In the genomic region with DNA sequence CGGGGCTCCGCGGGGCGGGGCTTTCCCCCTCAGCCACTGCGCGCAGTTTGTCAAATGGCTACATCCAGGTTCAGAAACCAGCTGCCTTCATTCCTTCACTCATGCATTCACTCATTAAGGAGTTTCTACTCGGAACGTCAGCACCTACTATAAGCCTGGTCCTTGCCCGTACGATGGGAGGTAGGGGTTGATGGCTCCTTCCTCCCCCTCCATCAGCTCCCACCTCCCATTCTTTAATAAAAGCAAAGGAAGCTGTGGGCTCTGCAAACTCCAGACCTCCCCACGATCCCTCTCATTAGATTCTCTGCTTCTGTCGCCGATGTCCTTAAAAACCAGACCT, we compare ENCODE assay signal across 8 cellular contexts. TPM values are rescaled to one million over a fixed set of nuclear protein-coding genes. Genes with fewer than 3 reads are reported as not detected.
DNase-seq lines count a peak whose midpoint lies in the region; ATAC-seq lines count a peak whose summit lies in the region.

No MANE protein-coding gene starts in this region.

- no peak for ATAC-seq in activated CD4-positive, alpha-beta T cell treated with anti-CD3 and anti-CD28 coated beads for 36 hours
- no peak for ATAC-seq in activated naive CD4-positive, alpha-beta T cell treated with anti-CD3 and anti-CD28 coated beads, Interleukin-2, amount 50 U/mL, for 72 hours
- ATAC-seq in left lobe of liver = no peak

- H3K9me3 Mint-ChIP-seq in activated CD4-positive, alpha-beta T cell treated with anti-CD3 and anti-CD28 coated beads for 36 hours (ENCODE audit: low read depth) = no peaks in the 10 kb centered on the region
- no peaks in the 10 kb centered on the region for H3K9me3 Mint-ChIP-seq in activated naive CD4-positive, alpha-beta T cell treated with anti-CD3 and anti-CD28 coated beads, Interleukin-2, amount 50 U/mL, for 72 hours

- H3K4me1 ChIP-seq in iPS-20b (ENCODE audit: insufficient read depth, low read length) (peaks cover 17% of the 10 kb centered on the region; the same call in 1 of the 2 replicates), stomach smooth muscle (ENCODE audit: control insufficient read depth, insufficient read depth, low read length) (peaks cover 16% of the 10 kb centered on the region)

- intact Hi-C loops in activated CD4-positive, alpha-beta T cell treated with anti-CD3 and anti-CD28 coated beads for 36 hours (cut with DNase I, micrococcal nuclease) = loop anchor here (1.0 to 2.0 kb wide), 5 partner anchors 33 to 285 kb away; a partner anchor contains a TSS

- H3K4me3 Mint-ChIP-seq in activated CD4-positive, alpha-beta T cell treated with anti-CD3 and anti-CD28 coated beads for 36 hours = peak overlapping the region; percentile 63

- H3K9ac ChIP-seq in iPS-20b (ENCODE audit: low read depth, low read length) (no peak overlapping the region), stomach smooth muscle (ENCODE audit: low read length in 2 of 2) (peak overlapping the region in 1 of 2 donors; percentile 51)

- CTCF ChIA-PET in activated CD4-positive, alpha-beta T cell treated with anti-CD3 and anti-CD28 coated beads for 36 hours (lab: Charles Lee) = interaction anchor here (0.7 to 3.9 kb wide), 8 partner anchors 12 to 313 kb away, joined by 3 to 20 read pairs (median 4); no protein-coding TSS in a partner anchor

- DNase-seq in activated CD4-positive, alpha-beta T cell treated with anti-CD3 and anti-CD28 coated beads for 36 hours = no peak
- DNase-seq in activated CD4-positive, alpha-beta T cell treated with anti-CD3 and anti-CD28 coated beads for 1 hour = no peak
- no peak for DNase-seq in activated naive CD4-positive, alpha-beta T cell treated with anti-CD3 and anti-CD28 coated beads, Interleukin-2, amount 50 U/mL, for 72 hours (ENCODE audit: low spot score in 2 of 2)
- DNase-seq in left lobe of liver (ENCODE audit: low spot score) (no peak), NCI-H2107 treated with DMSO at 0.1 percent for 48 hours (lab: John Stamatoyannopoulos, UW; ENCODE audit: unreplicated experiment) (no peak)
- no peak for DNase-seq in stimulated activated CD4-positive, alpha-beta T cell treated with anti-CD3 and anti-CD28 coated beads, Interleukin-15, amount 100 ng/mL, for 24 hours

- H3K9me3 ChIP-seq in iPS-20b (ENCODE audit: insufficient read depth, low read depth, low read length) = no peaks in the 10 kb centered on the region
- no peaks in the 10 kb centered on the region for H3K9me3 ChIP-seq in stomach smooth muscle (ENCODE audit: control insufficient read depth in 2 of 2, low read length in 2 of 2)

- peaks cover 3% of the 10 kb centered on the region for H3K27me3 Mint-ChIP-seq in activated CD4-positive, alpha-beta T cell treated with anti-CD3 and anti-CD28 coated beads for 36 hours

- peak overlapping the region; percentile 49 for H3K27ac Mint-ChIP-seq in activated CD4-positive, alpha-beta T cell treated with anti-CD3 and anti-CD28 coated beads for 36 hours
- H3K27ac Mint-ChIP-seq in activated naive CD4-positive, alpha-beta T cell treated with anti-CD3 and anti-CD28 coated beads, Interleukin-2, amount 50 U/mL, for 72 hours = peak overlapping the region; percentile 53 to 79

- peak overlapping the region; percentile 71; the same call in 1 of the 2 replicates for H3K4me3 ChIP-seq in iPS-20b (ENCODE audit: low read length)
- H3K4me3 ChIP-seq in stomach smooth muscle (ENCODE audit: low read length in 2 of 2) = peak overlapping the region; percentile 50 to 74

- H3K27ac ChIP-seq in iPS-20b (ENCODE audit: low read length) (no peak overlapping the region), stomach smooth muscle (ENCODE audit: low read length) (no peak overlapping the region)

- no peaks in the 10 kb centered on the region for H3K36me3 Mint-ChIP-seq in activated CD4-positive, alpha-beta T cell treated with anti-CD3 and anti-CD28 coated beads for 36 hours (ENCODE audit: low read depth)
- no peaks in the 10 kb centered on the region for H3K36me3 Mint-ChIP-seq in activated naive CD4-positive, alpha-beta T cell treated with anti-CD3 and anti-CD28 coated beads, Interleukin-2, amount 50 U/mL, for 72 hours

- peaks cover 74% of the 10 kb centered on the region for H3K27me3 ChIP-seq in iPS-20b (ENCODE audit: insufficient read depth, low read length)
- H3K27me3 ChIP-seq in stomach smooth muscle (ENCODE audit: control insufficient read depth in 1 of 2, insufficient read depth in 2 of 2, low read length in 2 of 2) = peaks cover 0 to 3% of the 10 kb centered on the region in 2 donors

- POLR2A ChIA-PET in activated CD4-positive, alpha-beta T cell treated with anti-CD3 and anti-CD28 coated beads for 36 hours (lab: Charles Lee) = interaction anchor here (0.6 to 1.6 kb wide), 5 partner anchors 10 to 192 kb away, joined by 3 to 8 read pairs (median 4); no protein-coding TSS in a partner anchor

- H3K36me3 ChIP-seq in iPS-20b (ENCODE audit: insufficient read depth, low read depth, low read length) = no peaks in the 10 kb centered on the region
- H3K36me3 ChIP-seq in stomach smooth muscle (ENCODE audit: control insufficient read depth in 2 of 2, insufficient read depth in 2 of 2, low read length in 2 of 2) = no peaks in the 10 kb centered on the region

- H3K4me1 Mint-ChIP-seq in activated CD4-positive, alpha-beta T cell treated with anti-CD3 and anti-CD28 coated beads for 36 hours = peaks cover 37% of the 10 kb centered on the region

RNA-seq across cellular contexts. Expression of a gene that starts 0.3 kb away (rescaled TPM):
- under 1 TPM; 0.64 to 0.88 TPM for total RNA-seq in activated CD4-positive, alpha-beta T cell treated with anti-CD3 and anti-CD28 coated beads for 36 hours
- total RNA-seq in activated naive CD4-positive, alpha-beta T cell treated with anti-CD3 and anti-CD28 coated beads, Interleukin-2, amount 50 U/mL, for 72 hours = under 1 TPM in 1 of 2 donors, not detected in 1; 0.45 TPM
- not detected for total RNA-seq in left lobe of liver

RNA-seq across cellular contexts. Expression of a gene that starts 7.0 kb away (rescaled TPM):
- total RNA-seq in activated CD4-positive, alpha-beta T cell treated with anti-CD3 and anti-CD28 coated beads for 36 hours = under 1 TPM; 0.19 to 0.39 TPM
- total RNA-seq in activated naive CD4-positive, alpha-beta T cell treated with anti-CD3 and anti-CD28 coated beads, Interleukin-2, amount 50 U/mL, for 72 hours = under 1 TPM in 1 of 2 donors, not detected in 1; 0.18 TPM
- total RNA-seq in left lobe of liver = 0.53 TPM
